ENCODE assay signal across 14 cellular contexts in the genomic region with DNA sequence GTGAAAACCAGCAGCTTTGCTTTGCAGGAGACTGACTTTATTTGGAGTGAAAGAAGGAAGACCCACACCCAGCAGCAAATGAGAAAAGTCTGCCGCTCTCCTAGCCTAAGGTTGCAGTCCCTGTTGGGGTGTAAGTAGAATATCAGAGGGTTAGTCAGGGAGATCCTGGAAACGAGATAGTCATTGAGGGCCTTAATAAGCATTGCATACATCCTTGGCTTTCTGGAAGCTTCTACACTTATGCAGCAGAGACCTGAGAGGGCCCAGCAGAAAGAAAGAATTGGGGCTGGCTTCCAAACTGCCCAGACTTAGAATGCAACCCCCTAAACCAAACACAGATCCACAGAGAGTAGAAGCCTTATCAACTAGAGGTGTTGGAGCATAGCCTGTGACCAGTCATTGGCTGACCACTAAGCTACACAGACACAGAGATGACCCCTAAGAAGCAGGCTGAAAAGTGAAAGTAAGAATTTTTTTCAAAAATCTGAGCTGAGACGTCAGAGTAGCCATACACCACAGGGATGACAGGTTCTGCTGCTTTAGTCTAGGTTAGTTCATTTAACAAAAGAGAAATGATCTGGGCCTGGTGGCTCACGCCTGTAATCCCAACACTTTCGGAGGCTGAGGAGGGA.
DNase-seq lines count a peak whose midpoint lies in the region; ATAC-seq and TF ChIP-seq lines count a peak whose summit lies in the region.
"Had no signal": no experiment of that assay in that cellular context is flagged by ENCODE, and none has a peak within 500 bp of the region (broad histone marks: within the 10 kb centered on the region; RNA-seq: fewer than 3 reads in every experiment).

No MANE protein-coding gene starts in this region.

- no peaks in the 10 kb centered on the region for H3K36me3 Mint-ChIP-seq in GM23338 (ENCODE audit: low read depth)
- H3K36me3 Mint-ChIP-seq in central memory CD8-positive, alpha-beta T cell (ENCODE audit: insufficient read depth), result no peaks in the 10 kb centered on the region
- peaks cover 18% of the 10 kb centered on the region for H3K36me3 Mint-ChIP-seq in nephron progenitor cell (ENCODE audit: low read depth)

- POLR2A ChIA-PET in AG04450 (lab: Yijun Ruan, JAX), result no interaction called here

- H3K4me1 Mint-ChIP-seq in GM23338 (0 out of 3 replicates have a peak, but pooled peaks cover 3% of the 10 kb centered on the region), nephron progenitor cell (peaks cover 58% of the 10 kb centered on the region)
- H3K4me1 Mint-ChIP-seq in central memory CD8-positive, alpha-beta T cell, result peaks cover 6% of the 10 kb centered on the region
- H3K4me1 Mint-ChIP-seq: CD4-positive, alpha-beta memory T cell had no signal

- H3K4me1 ChIP-seq in GM23338 (ENCODE audit: insufficient read depth), result no peaks in the 10 kb centered on the region
- H3K4me1 ChIP-seq: psoas muscle, upper lobe of right lung had no signal

- H3K27ac ChIP-seq in AG04450 (ENCODE audit: low read depth, low read length), result peak overlapping the region; percentile 55
- H3K27ac ChIP-seq in GM23338 (ENCODE audit: low read depth), result no peak overlapping the region
- no peak overlapping the region for H3K27ac ChIP-seq in WERI-Rb-1
- H3K27ac ChIP-seq: psoas muscle, upper lobe of right lung had no signal

- peak overlapping the region; percentile 25 for H3K4me3 ChIP-seq in AG04450 (ENCODE audit: low read depth, low read length)
- H3K4me3 ChIP-seq in GM23338, result no peak overlapping the region
- no peak overlapping the region for H3K4me3 ChIP-seq in WERI-Rb-1 (ENCODE audit: low read depth, low read length)
- H3K4me3 ChIP-seq: MG63, psoas muscle, upper lobe of right lung had no signal

- no peak for TF ChIP-seq POLR2A in GM18505 (IDR thresholded peaks at IDR 0.05; ENCODE audit: borderline replicate concordance, extremely low read depth, insufficient read depth, insufficient read length)

- H3K79me2 ChIP-seq in GM23338 (replicated peaks; ENCODE audit: insufficient read depth), result no peaks in the 10 kb centered on the region

- TF ChIP-seq CTCF in AG04450 (IDR thresholded peaks at IDR 0.05; ENCODE audit: low read depth, low read length) (no peak), GM23338 (conservative IDR thresholded peaks at IDR 0.05; ENCODE audit: low read depth in 2 of 2) (no peak), nephron progenitor cell (IDR thresholded peaks at IDR 0.05) (no peak), WERI-Rb-1 (IDR thresholded peaks at IDR 0.05; ENCODE audit: low read depth, low read length) (no peak)

- DNase-seq in AG04450 (ENCODE audit: low read depth, low spot score) (no peak), GM23338 (ENCODE audit: low spot score) (no peak), nephron progenitor cell (no peak), WERI-Rb-1 (no peak), NCI-H82 treated with DMSO at 0.1 percent for 48 hours (lab: John Stamatoyannopoulos, UW; ENCODE audit: unreplicated experiment) (no peak), LoVo (ENCODE audit: low spot score) (no peak)
- DNase-seq in central memory CD8-positive, alpha-beta T cell (ENCODE audit: low spot score in 2 of 2), result no peak
- DNase-seq: activated CD4-positive, CD25-positive, alpha-beta regulatory T cell treated with anti-CD3 and anti-CD28 coated beads, Interleukin-2, amount 50 U/mL, for 72 hours; CD4-positive, alpha-beta memory T cell; NCI-H526 treated with DMSO at 0.1 percent for 48 hours; psoas muscle; upper lobe of right lung had no signal

- no peaks in the 10 kb centered on the region for H4K20me1 ChIP-seq in GM23338 (replicated peaks; ENCODE audit: insufficient read depth)

- H3F3A ChIP-seq in GM23338 (replicated peaks; ENCODE audit: low read depth), result no peaks in the 10 kb centered on the region

- H3K27ac Mint-ChIP-seq in GM23338 (peak overlapping the region; percentile 29; the same call in 1 of the 2 replicates), nephron progenitor cell (peak overlapping the region; percentile 72)
- H3K27ac Mint-ChIP-seq in central memory CD8-positive, alpha-beta T cell (ENCODE audit: low read depth), result peak overlapping the region; percentile 21
- H3K27ac Mint-ChIP-seq: CD4-positive, alpha-beta memory T cell had no signal

- H3K9me3 Mint-ChIP-seq in GM23338, result no peaks in the 10 kb centered on the region
- H3K9me3 Mint-ChIP-seq in central memory CD8-positive, alpha-beta T cell, result no peaks in the 10 kb centered on the region
- peaks cover 4% of the 10 kb centered on the region for H3K9me3 Mint-ChIP-seq in nephron progenitor cell

- no peak overlapping the region for H3K4me3 Mint-ChIP-seq in GM23338
- H3K4me3 Mint-ChIP-seq in central memory CD8-positive, alpha-beta T cell, result no peak overlapping the region
- H3K4me3 Mint-ChIP-seq in nephron progenitor cell, result peak overlapping the region; percentile 54
- H3K4me3 Mint-ChIP-seq: CD4-positive, alpha-beta memory T cell had no signal

- no peaks in the 10 kb centered on the region for H3K36me3 ChIP-seq in GM23338 (ENCODE audit: insufficient read depth)
- no peaks in the 10 kb centered on the region for H3K36me3 ChIP-seq in WERI-Rb-1
- H3K36me3 ChIP-seq: MG63, upper lobe of right lung had no signal

- H3K9me2 ChIP-seq in GM23338 (ENCODE audit: insufficient read depth), result no peaks in the 10 kb centered on the region

- H3K27me3 ChIP-seq in AG04450 (ENCODE audit: control insufficient read depth, insufficient read depth, low read length) (no peaks in the 10 kb centered on the region), GM23338 (ENCODE audit: insufficient read depth) (no peaks in the 10 kb centered on the region), WERI-Rb-1 (ENCODE audit: insufficient read depth, low read depth, severe bottlenecking) (no peaks in the 10 kb centered on the region)
- H3K27me3 ChIP-seq: MG63, upper lobe of right lung had no signal

- no peak overlapping the region for H2AFZ ChIP-seq in GM23338

- H3K9me3 ChIP-seq in AG04450 (ENCODE audit: control insufficient read depth, insufficient read depth, low read length), result no peaks in the 10 kb centered on the region
- no peaks in the 10 kb centered on the region for H3K9me3 ChIP-seq in WERI-Rb-1 (ENCODE audit: severe bottlenecking)
- H3K9me3 ChIP-seq: MG63, psoas muscle, upper lobe of right lung had no signal

- no peak for ATAC-seq in GM23338
- ATAC-seq in central memory CD8-positive, alpha-beta T cell (replicated peaks; ENCODE audit: extremely low read depth, poor library complexity, severe bottlenecking), result no peak
- no peak for ATAC-seq in GM18505 (IDR thresholded peaks at IDR 0.05; ENCODE audit: unreplicated experiment)
- ATAC-seq: psoas muscle, upper lobe of right lung had no signal

- H3K4me2 ChIP-seq in GM23338, result no peak overlapping the region

- no peaks in the 10 kb centered on the region for H3K27me3 Mint-ChIP-seq in GM23338 (ENCODE audit: insufficient read depth, low read depth, poor library complexity)
- H3K27me3 Mint-ChIP-seq in central memory CD8-positive, alpha-beta T cell, result no peaks in the 10 kb centered on the region
- no peaks in the 10 kb centered on the region for H3K27me3 Mint-ChIP-seq in nephron progenitor cell (ENCODE audit: low read depth, poor library complexity)
- H3K27me3 Mint-ChIP-seq: CD4-positive, alpha-beta memory T cell had no signal

- CTCF ChIA-PET in AG04450 (lab: Charles Lee), result interaction anchor here (1.3 to 1.5 kb wide), 2 partner anchors 115 to 540 kb away, joined by 3 to 4 read pairs; no protein-coding TSS in a partner anchor

TF ChIP-seq in GM23338, 12 proteins besides CTCF, POLR2A, EP300 and RAD21 (continues in another document):
- TF ChIP-seq NANOG (IDR thresholded peaks at IDR 0.05; ENCODE audit: borderline replicate concordance), result no peak

Comparison
In these comparisons a context has a peak if more than half of its experiments do, and no peak if none do; other contexts are left out.
1. H3K27ac Mint-ChIP-seq: peak in every context shown above with its lines; median percentile 72 in nephron progenitor cell; 29 in GM23338; 21 in central memory CD8-positive, alpha-beta T cell.